Comparison of ENCODE assay signal across 1 cellular context in the genomic region with DNA sequence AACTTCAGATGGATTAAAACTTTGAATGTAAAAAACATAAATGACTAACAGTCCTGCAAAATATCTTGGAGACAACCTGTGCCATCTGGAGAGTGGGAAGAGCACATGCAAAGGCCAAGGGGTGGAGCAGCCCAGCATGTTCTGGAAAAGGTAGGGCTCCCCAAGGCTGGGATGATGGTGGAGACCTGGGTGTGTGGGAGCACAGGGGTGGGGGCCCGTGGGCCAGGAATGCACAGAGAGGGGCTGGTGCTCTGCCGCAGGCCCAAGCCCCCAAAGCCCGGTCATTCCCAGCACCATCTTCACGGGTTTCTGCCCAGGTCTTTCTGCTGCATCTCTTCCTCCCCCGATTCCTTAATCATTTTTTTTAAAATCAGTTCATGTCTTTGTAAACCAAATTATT.
TF ChIP-seq lines count a peak whose summit lies in the region.

No MANE protein-coding gene starts in this region.

TF ChIP-seq in K562, 482 proteins besides CTCF, POLR2A, EP300 and RAD21:
- no peak for TF ChIP-seq RFX7 (CRISPR knock-in tag; IDR thresholded peaks at IDR 0.05)
- TF ChIP-seq POLR2AphosphoS2 (IDR thresholded peaks at IDR 0.05; ENCODE audit: low read length): peak; percentile 89; the same call in 1 of the 2 replicates
- peak; percentile 67 for TF ChIP-seq POLR2G (IDR thresholded peaks at IDR 0.05; ENCODE audit: low read depth, low read length)
